24 cellular contexts compared by ENCODE assay signal in genomic region chr3:13653631-13654279, GRCh38.
A peak's percentile ranks its signal among the peaks of the same experiment; 100 is the strongest.
DNase-seq lines count a peak whose midpoint lies in the region; FAIRE-seq and TF ChIP-seq lines count a peak whose summit lies in the region.
"Had no signal": no experiment of that assay in that cellular context is flagged by ENCODE, and none has a peak within 500 bp of the region (broad histone marks: within the 10 kb centered on the region; RNA-seq: fewer than 3 reads in every experiment).

No MANE protein-coding gene starts in this region.

- H3K9ac ChIP-seq in H1 (replicated peaks in 1 of 4; ENCODE audit: extremely low read depth in 1 of 4, low read depth in 3 of 4, low read length in 3 of 4): no peak overlapping the region

- peak overlapping the region; percentile 37 for H3K27ac Mint-ChIP-seq in activated CD4-positive, alpha-beta T cell treated with anti-CD3 and anti-CD28 coated beads, Interleukin-2, amount 10 ng/mL, durations not matched to agents 7 days and 5 days
- H3K27ac Mint-ChIP-seq: nephron had no signal

- H3K14ac ChIP-seq in H1 (ENCODE audit: insufficient read length): no peak overlapping the region

- H3K18ac ChIP-seq in H1 (ENCODE audit: extremely low read depth, low read length): no peak overlapping the region

- H3K4me3 ChIP-seq in PC-9: no peak overlapping the region
- no peak overlapping the region for H3K4me3 ChIP-seq in H1 (ENCODE audit: extremely low read depth in 1 of 4, insufficient read depth in 2 of 4, low read depth in 3 of 4, low read length in 4 of 4)
- H3K4me3 ChIP-seq: prostate gland, SJCRH30, skin epidermis, uterus had no signal

- no peaks in the 10 kb centered on the region for H3K9me2 ChIP-seq in PC-9 (ENCODE audit: insufficient read depth)

- no peak overlapping the region for H3K23ac ChIP-seq in H1 (ENCODE audit: insufficient read length)

- no TSS peak for BruUV-seq in PC-9 (replicated peaks; lab: Mats Ljungman, UMichigan)

- H3K36me3 ChIP-seq in PC-9 (ENCODE audit: low read depth) (no peaks in the 10 kb centered on the region), H1 (ENCODE audit: control insufficient read depth in 2 of 4, insufficient read depth in 4 of 4, low read length in 3 of 4) (no peaks in the 10 kb centered on the region)
- H3K36me3 ChIP-seq: BLaER1, brain microvascular endothelial cell, prostate gland, SJCRH30, uterus had no signal

- peaks cover 1% of the 10 kb centered on the region; the same call in 1 of the 2 replicates for H3K23me2 ChIP-seq in H1 (ENCODE audit: low read depth, low read length)

- TF ChIP-seq RAD21 in H1 (IDR thresholded peaks at IDR 0.05 in 1 of 2, conservative IDR thresholded peaks at IDR 0.05 in 1 of 2; ENCODE audit: low read depth in 2 of 2, low read length in 2 of 2): no peak

- no peak overlapping the region for H3K4me3 Mint-ChIP-seq in activated CD4-positive, alpha-beta T cell treated with anti-CD3 and anti-CD28 coated beads, Interleukin-2, amount 10 ng/mL, durations not matched to agents 7 days and 5 days
- H3K4me3 Mint-ChIP-seq: nephron had no signal

- H4K91ac ChIP-seq in H1 (replicated peaks; ENCODE audit: insufficient read length, low read length): no peak overlapping the region

- CTCF ChIA-PET in activated CD4-positive, alpha-beta T cell treated with anti-CD3 and anti-CD28 coated beads, Interleukin-2, amount 10 ng/mL, durations not matched to agents 7 days and 5 days (lab: Charles Lee): interaction anchor here (0.9 to 2.8 kb wide), 6 partner anchors 19 to 235 kb away, joined by 3 to 10 read pairs (median 3); no protein-coding TSS in a partner anchor
- CTCF ChIA-PET in PC-9 (lab: Charles Lee) (no interaction called here), H1 (lab: Charles Lee; ENCODE audit: partially characterized antibody) (interaction anchor here (0.6 to 34.9 kb wide), 9 partner anchors 19 to 230 kb away, joined by 3 to 772 read pairs (median 6); partner anchors contain the start of gene WNT7A)

- POLR2A ChIA-PET in activated CD4-positive, alpha-beta T cell treated with anti-CD3 and anti-CD28 coated beads, Interleukin-2, amount 10 ng/mL, durations not matched to agents 7 days and 5 days (lab: Charles Lee): no interaction called here
- POLR2A ChIA-PET in PC-9 (lab: Charles Lee; ENCODE audit: unreplicated experiment): no interaction called here
- POLR2A ChIA-PET in H1 (lab: Charles Lee; ENCODE audit: partially characterized antibody): interaction anchor here (0.9 kb wide), 1 partner anchor 36 kb away, joined by 3 read pairs; no protein-coding TSS in a partner anchor

- H4K5ac ChIP-seq in H1 (ENCODE audit: insufficient read length, low read depth, low read length): no peak overlapping the region

- no peak overlapping the region for H3K56ac ChIP-seq in H1 (replicated peaks; ENCODE audit: insufficient read length, low read depth, low read length)

- no peak for TF ChIP-seq POLR2A in H1 (IDR thresholded peaks at IDR 0.05; ENCODE audit: control extremely low read depth in 1 of 2, low read depth in 2 of 2, low read length in 2 of 2)

- WGBS in H1 (ENCODE audit: extremely low coverage in 1 of 2, insufficient coverage in 1 of 2, insufficient read length in 1 of 2, insufficient replicate concordance in 2 of 2, low coverage in 1 of 2, low lambda C conversion rate in 2 of 2, missing lambda C conversion rate in 1 of 2), 2 experiments: 84% methylated on average over 20 of the region's 20 CpGs; no CpG with 5 or more reads in 1 of the 2 experiments

- no peak for FAIRE-seq in H1 (lab: Jason Lieb, UNC)
- FAIRE-seq: A204.1, colon, G401.6 had no signal

- no peak for DNase-seq in activated CD4-positive, alpha-beta T cell treated with anti-CD3 and anti-CD28 coated beads, Interleukin-2, amount 10 ng/mL, durations not matched to agents 7 days and 5 days
- no peak for DNase-seq in activated CD4-positive, alpha-beta T cell treated with anti-CD3 and anti-CD28 coated beads for 1 hour
- peak in 1 of 2 experiments; percentile 41 for DNase-seq in PC-9
- DNase-seq in H1 (ENCODE audit: low read depth in 1 of 2, low spot score in 2 of 2): no peak
- peak; percentile 35 for DNase-seq in stimulated activated CD8-positive, alpha-beta memory T cell treated with anti-CD3 and anti-CD28 coated beads, Interleukin-4, amount 100 ng/mL, for 48 hours
- DNase-seq in NCI-H2227 treated with DMSO at 0.1 percent for 48 hours (lab: John Stamatoyannopoulos, UW): no peak
- DNase-seq in substantia nigra (lab: John Stamatoyannopoulos, UW): no peak
- no peak for DNase-seq in putamen (ENCODE audit: low spot score)
- DNase-seq: activated T-cell treated with anti-CD3 and anti-CD28 coated beads, Interleukin-2, amount 50 U/mL, for 48 hours; brain microvascular endothelial cell; KBM-7; left colon; NCI-H1694 treated with DMSO at 0.1 percent for 48 hours; NCI-H774; SJCRH30; stimulated activated CD4-positive, alpha-beta T cell treated with anti-CD3 and anti-CD28 coated beads, Interleukin-4, amount 100 ng/mL, for 1 hour; uterus had no signal

- no peaks in the 10 kb centered on the region for H3K36me3 Mint-ChIP-seq in activated CD4-positive, alpha-beta T cell treated with anti-CD3 and anti-CD28 coated beads, Interleukin-2, amount 10 ng/mL, durations not matched to agents 7 days and 5 days (ENCODE audit: low read depth)

- intact Hi-C loops in PC-9 (cut with micrococcal nuclease; ENCODE audit: unreplicated experiment): loop anchor here (10.0 kb wide), 1 partner anchor 369 kb away; no protein-coding TSS in a partner anchor

- H3K27ac ChIP-seq in PC-9 (no peak overlapping the region), H1 (ENCODE audit: low read depth, low read length) (no peak overlapping the region), substantia nigra (ENCODE audit: low read depth, low read length, poor library complexity, severe bottlenecking) (no peak overlapping the region)
- H3K27ac ChIP-seq: BLaER1, brain microvascular endothelial cell, prostate gland, SJCRH30, skin epidermis, uterus had no signal

- peaks cover 39% of the 10 kb centered on the region for H3K4me1 Mint-ChIP-seq in activated CD4-positive, alpha-beta T cell treated with anti-CD3 and anti-CD28 coated beads, Interleukin-2, amount 10 ng/mL, durations not matched to agents 7 days and 5 days
- H3K4me1 Mint-ChIP-seq: nephron had no signal

- H3F3A ChIP-seq in PC-9 (ENCODE audit: insufficient read depth, low read depth): peaks cover 28% of the 10 kb centered on the region

- 0 out of 2 replicates have a peak overlapping the region, but pooled peaks have one; percentile 39 for H2BK12ac ChIP-seq in H1 (ENCODE audit: low read depth, low read length)

- no peak for TF ChIP-seq EP300 in H1 (IDR thresholded peaks at IDR 0.05; ENCODE audit: borderline replicate concordance in 1 of 2, low read depth in 2 of 2, low read length in 2 of 2)

- H3K4me2 ChIP-seq in PC-9: peak overlapping the region; percentile 37
- no peak overlapping the region for H3K4me2 ChIP-seq in H1 (ENCODE audit: insufficient read depth in 1 of 2, low read depth in 2 of 2, low read length in 2 of 2)

- H3K4ac ChIP-seq in H1 (replicated peaks; ENCODE audit: insufficient read length, low read depth, low read length): no peak overlapping the region

- peaks cover 53% of the 10 kb centered on the region for H3K4me1 ChIP-seq in PC-9 (replicated peaks; ENCODE audit: insufficient read depth)
- peaks cover 0 to 11% (median 7%) of the 10 kb centered on the region in 4 experiments; a peak in 5 of 7 replicates for H3K4me1 ChIP-seq in H1 (replicated peaks in 1 of 4; ENCODE audit: control insufficient read depth in 3 of 4, insufficient read depth in 4 of 4, low read length in 3 of 4)
- H3K4me1 ChIP-seq: prostate gland, SJCRH30 had no signal

- H3K27me3 ChIP-seq in PC-9 (ENCODE audit: insufficient read depth, low read depth): no peaks in the 10 kb centered on the region
- peaks cover 1 to 36% (median 30%) of the 10 kb centered on the region in 4 experiments for H3K27me3 ChIP-seq in H1 (replicated peaks in 1 of 4; ENCODE audit: control insufficient read depth in 3 of 4, extremely low read depth in 1 of 4, insufficient read depth in 3 of 4, low read length in 3 of 4)
- H3K27me3 ChIP-seq: SJCRH30, uterus had no signal

- H4K20me1 ChIP-seq in PC-9 (ENCODE audit: insufficient read depth): no peaks in the 10 kb centered on the region
- no peaks in the 10 kb centered on the region for H4K20me1 ChIP-seq in H1 (replicated peaks in 1 of 2; ENCODE audit: control insufficient read depth in 1 of 2, insufficient read depth in 2 of 2, low read length in 2 of 2)
- H4K20me1 ChIP-seq: BLaER1 had no signal

- no peak overlapping the region for H4K8ac ChIP-seq in H1 (ENCODE audit: extremely low read depth, insufficient read depth, low read length)

- no peak overlapping the region for H2AFZ ChIP-seq in PC-9
- H2AFZ ChIP-seq in H1 (ENCODE audit: low read length): no peak overlapping the region

- no peak overlapping the region; the same call in 1 of the 2 replicates for H2BK5ac ChIP-seq in H1 (ENCODE audit: low read depth, low read length)

- H2BK15ac ChIP-seq in H1 (ENCODE audit: low read length): no peak overlapping the region

- TF ChIP-seq CTCF in PC-9 (conservative IDR thresholded peaks at IDR 0.05) (no peak), H1 (IDR thresholded peaks at IDR 0.05; ENCODE audit: control extremely low read depth in 1 of 3, insufficient read depth in 1 of 3, low read depth in 1 of 3, low read length in 3 of 3) (no peak)

- H3K9me3 ChIP-seq in PC-9 (ENCODE audit: insufficient read depth, low read depth): no peaks in the 10 kb centered on the region
- no peaks in the 10 kb centered on the region for H3K9me3 ChIP-seq in H1 (ENCODE audit: insufficient read depth in 2 of 2, low read depth in 1 of 2, low read length in 1 of 2)
- H3K9me3 ChIP-seq: BLaER1, prostate gland, SJCRH30, uterus had no signal

- H3K79me2 ChIP-seq in PC-9 (ENCODE audit: low read depth) (no peaks in the 10 kb centered on the region), H1 (ENCODE audit: control insufficient read depth in 1 of 2, insufficient read depth in 2 of 2, low read length in 2 of 2) (no peaks in the 10 kb centered on the region)

- H3K27me3 Mint-ChIP-seq in activated CD4-positive, alpha-beta T cell treated with anti-CD3 and anti-CD28 coated beads, Interleukin-2, amount 10 ng/mL, durations not matched to agents 7 days and 5 days: peaks cover 41% of the 10 kb centered on the region

- no peaks in the 10 kb centered on the region for H3K79me1 ChIP-seq in H1 (ENCODE audit: low read depth, low read length)

- no peaks in the 10 kb centered on the region for H3K9me3 Mint-ChIP-seq in activated CD4-positive, alpha-beta T cell treated with anti-CD3 and anti-CD28 coated beads, Interleukin-2, amount 10 ng/mL, durations not matched to agents 7 days and 5 days
- H3K9me3 Mint-ChIP-seq: nephron had no signal

- 0 out of 2 replicates have a peak overlapping the region, but pooled peaks have one; percentile 32 for H2BK20ac ChIP-seq in H1 (ENCODE audit: low read length)

- H2AK5ac ChIP-seq in H1 (ENCODE audit: low read depth, low read length): no peak overlapping the region

- no peak overlapping the region for H2BK120ac ChIP-seq in H1 (replicated peaks; ENCODE audit: low read depth, low read length)

TF ChIP-seq in H1, 55 proteins besides CTCF, POLR2A, EP300 and RAD21:
- TF ChIP-seq MAFK (IDR thresholded peaks at IDR 0.05; ENCODE audit: low read depth, low read length) (no peak), SIX5 (IDR thresholded peaks at IDR 0.05; ENCODE audit: low read depth, low read length) (no peak)
TF ChIP-seq in H1: peak in this region for 0.
